Comparison of ENCODE assay signal across 8 cellular contexts in the genomic region with DNA sequence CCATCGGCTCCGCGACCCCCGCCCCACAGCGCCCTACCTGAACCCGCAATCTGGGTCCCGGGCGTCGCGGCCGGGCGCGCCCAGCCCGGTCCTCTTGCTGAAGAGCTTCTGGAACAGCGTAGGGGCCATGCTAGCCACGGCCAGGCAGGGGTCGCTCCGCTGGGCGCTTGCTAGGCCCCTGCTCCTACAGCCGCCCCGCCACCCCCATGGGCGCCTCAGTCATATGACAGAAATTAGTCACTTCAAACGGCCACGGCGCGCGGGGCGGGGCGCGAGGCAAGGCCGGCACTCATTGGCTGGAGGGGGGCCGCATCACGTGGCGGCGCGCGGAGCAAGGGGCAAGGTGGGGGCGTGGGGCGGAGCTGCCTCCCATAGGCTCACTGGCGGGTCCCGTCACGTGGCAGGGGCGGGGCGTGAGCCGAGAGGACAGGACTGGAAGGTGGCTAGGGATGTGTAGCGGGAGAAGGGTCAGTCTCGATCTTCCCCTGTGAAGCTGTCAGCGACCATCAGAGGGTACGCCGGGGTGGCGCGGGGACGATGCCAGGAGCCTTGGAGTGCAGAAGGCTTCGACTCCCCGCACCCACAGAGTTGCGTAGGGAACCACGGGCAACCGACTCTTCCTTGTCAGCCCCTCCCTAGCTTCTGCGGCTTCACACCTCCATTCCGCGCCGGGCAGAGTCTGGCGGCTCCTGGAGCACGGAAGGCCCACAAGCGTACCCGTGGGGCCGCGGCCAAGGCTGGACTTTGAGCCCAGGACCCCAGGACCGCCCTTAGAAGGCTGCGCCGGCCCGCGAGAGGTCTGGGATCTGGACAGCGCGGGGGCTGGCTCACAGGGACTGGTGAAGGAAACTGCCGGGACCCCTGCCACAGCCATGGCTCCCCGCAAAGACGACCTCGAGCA. TPM values are rescaled to one million over a fixed set of nuclear protein-coding genes. Genes with fewer than 3 reads are reported as not detected.
A peak's percentile ranks its signal among the peaks of the same experiment; 100 is the strongest.
DNase-seq lines count a peak whose midpoint lies in the region; ATAC-seq and TF ChIP-seq lines count a peak whose summit lies in the region.

Gene FNIP1, minus strand, starts transcription at position 225 of the 901 bp plus-strand sequence. Its CDS starts 96 bp downstream, at position 129.

- no peaks in the 10 kb centered on the region for H3K9me3 ChIP-seq in adipocyte (ENCODE audit: control insufficient read depth, low read length)

- ATAC-seq in HG02798 (IDR thresholded peaks at IDR 0.05; ENCODE audit: poor library complexity, unreplicated experiment), result peak; percentile 96

- no peak for TF ChIP-seq CTCF in GM12875 (IDR thresholded peaks at IDR 0.05; ENCODE audit: borderline replicate concordance, insufficient read depth, low read depth, low read length)
- peak; percentile 44 for TF ChIP-seq CTCF in type B pancreatic cell (conservative IDR thresholded peaks at IDR 0.05)

- H3K9me3 Mint-ChIP-seq in type B pancreatic cell, result no peaks in the 10 kb centered on the region

- H3K4me3 Mint-ChIP-seq in type B pancreatic cell, result peak within 1 kb of the TSS; percentile 98

- peak within 1 kb of the TSS; percentile 97 for H3K27ac Mint-ChIP-seq in type B pancreatic cell

- no peaks in the 10 kb centered on the region for H3K27me3 ChIP-seq in adipocyte (replicated peaks; ENCODE audit: control insufficient read depth, insufficient read depth, low read length)

- H3K9ac ChIP-seq in adipocyte (ENCODE audit: low read length), result peak within 1 kb of the TSS; percentile 99

- H3K4me3 ChIP-seq in GM12875 (ENCODE audit: low read depth, low read length) (peak within 1 kb of the TSS; percentile 92), adipocyte (ENCODE audit: low read length) (peak within 1 kb of the TSS; percentile 90)

- H3K36me3 Mint-ChIP-seq in type B pancreatic cell, result peaks cover 5% of the 10 kb centered on the region

- peaks cover 5% of the 10 kb centered on the region for H3K36me3 ChIP-seq in adipocyte (ENCODE audit: control insufficient read depth, insufficient read depth, low read length, severe bottlenecking)

- H3K4me1 ChIP-seq in adipocyte (ENCODE audit: control insufficient read depth, insufficient read depth, low read length), result peaks cover 25% of the 10 kb centered on the region

- DNase-seq in NCI-H1436 (lab: John Stamatoyannopoulos, UW) (peak; percentile 96), T follicular helper cell (ENCODE audit: low read depth) (peak; percentile 97), adipocyte (ENCODE audit: low read depth) (peak; percentile 99), cardiac septum (ENCODE audit: low spot score) (peak; percentile 100), pons (ENCODE audit: low spot score) (peak; percentile 98), type B pancreatic cell (ENCODE audit: extremely low spot score, unreplicated experiment) (peak; percentile 99)

- H3K27me3 Mint-ChIP-seq in type B pancreatic cell, result peaks cover 4% of the 10 kb centered on the region

- H3K4me1 Mint-ChIP-seq in type B pancreatic cell (ENCODE audit: unreplicated experiment), result peaks cover 21% of the 10 kb centered on the region

- intact Hi-C loops in cardiac septum (cut with DNase I), result loop anchor here (1.0 to 10.0 kb wide), 4 partner anchors 38 to 418 kb away; partner anchors contain the start of gene RAPGEF6

RNA-seq across cellular contexts. Expression of gene FNIP1, which starts in this region (rescaled TPM):
- total RNA-seq in cardiac septum (31.6 TPM), type B pancreatic cell (ENCODE audit: low replicate concordance) (32.4 and 32.9 TPM in 2 replicates)

Comparison
In these comparisons a context has a peak if more than half of its experiments do, and no peak if none do; other contexts are left out.
1. Peak in every context shown above with its lines: DNase-seq, ATAC-seq and H3K4me3 ChIP-seq.